Comparison of ENCODE assay signal across 16 cellular contexts in genomic region chr7:67738-68395, GRCh38.
DNase-seq lines count a peak whose midpoint lies in the region; ATAC-seq, FAIRE-seq and TF ChIP-seq lines count a peak whose summit lies in the region.
"Had no signal": no experiment of that assay in that cellular context is flagged by ENCODE, and none has a peak within 500 bp of the region (broad histone marks: within the 10 kb centered on the region; RNA-seq: fewer than 3 reads in every experiment).

No MANE protein-coding gene starts in this region.

- no peak overlapping the region for H3K9ac ChIP-seq in kidney (ENCODE audit: low read length in 2 of 2)

- H3K4me3 ChIP-seq in astrocyte of the cerebellum (ENCODE audit: low read depth, low read length) (no peak overlapping the region), kidney (ENCODE audit: low read length in 2 of 2) (no peak overlapping the region)
- H3K4me3 ChIP-seq: ovary, SJCRH30, upper lobe of left lung had no signal

- H3K4me3 Mint-ChIP-seq in activated naive CD8-positive, alpha-beta T cell treated with anti-CD3 and anti-CD28 coated beads, Interleukin-2, amount 50 U/mL, for 24 hours, result no peak overlapping the region
- no peak overlapping the region for H3K4me3 Mint-ChIP-seq in activated naive CD8-positive, alpha-beta T cell treated with anti-CD3 and anti-CD28 coated beads for 36 hours
- H3K4me3 Mint-ChIP-seq: activated naive CD8-positive, alpha-beta T cell; mesothelial cell of epicardium had no signal

- TF ChIP-seq CTCF in astrocyte of the cerebellum (IDR thresholded peaks at IDR 0.05; ENCODE audit: low read depth, low read length, missing control alignments), result peak; percentile 27
- no peak for TF ChIP-seq CTCF in kidney (IDR thresholded peaks at IDR 0.05; ENCODE audit: borderline replicate concordance, extremely low read depth, insufficient read depth)
- no peak for TF ChIP-seq CTCF in GM13977 (IDR thresholded peaks at IDR 0.05; ENCODE audit: extremely low read depth, insufficient read depth, missing control alignments)

- H3K27ac ChIP-seq in kidney (ENCODE audit: low read depth in 2 of 2, low read length in 2 of 2), result no peak overlapping the region
- H3K27ac ChIP-seq: epithelial cell of prostate, ovary, SJCRH30, upper lobe of left lung had no signal

- no peak for FAIRE-seq in kidney (lab: Jason Lieb, UNC)

- H3K27me3 Mint-ChIP-seq in activated naive CD8-positive, alpha-beta T cell treated with anti-CD3 and anti-CD28 coated beads, Interleukin-2, amount 50 U/mL, for 24 hours, result no peaks in the 10 kb centered on the region
- H3K27me3 Mint-ChIP-seq in activated naive CD8-positive, alpha-beta T cell treated with anti-CD3 and anti-CD28 coated beads for 36 hours, result no peaks in the 10 kb centered on the region
- H3K27me3 Mint-ChIP-seq: activated naive CD8-positive, alpha-beta T cell had no signal

- in situ Hi-C loops in astrocyte of the cerebellum (cut with HindIII; ENCODE audit: low sequenced_read_pairs) (no loop called here), GM13977 (cut with MboI; ENCODE audit: low pct_unique_long_range_greater_than_20kb, low sequenced_read_pairs, unreplicated experiment) (no loop called here)

- no peak overlapping the region for H3K27ac Mint-ChIP-seq in activated naive CD8-positive, alpha-beta T cell treated with anti-CD3 and anti-CD28 coated beads, Interleukin-2, amount 50 U/mL, for 24 hours
- H3K27ac Mint-ChIP-seq in activated naive CD8-positive, alpha-beta T cell treated with anti-CD3 and anti-CD28 coated beads for 36 hours, result no peak overlapping the region
- H3K27ac Mint-ChIP-seq: activated naive CD8-positive, alpha-beta T cell; mesothelial cell of epicardium had no signal

- no peaks in the 10 kb centered on the region for H3K4me1 Mint-ChIP-seq in activated naive CD8-positive, alpha-beta T cell treated with anti-CD3 and anti-CD28 coated beads, Interleukin-2, amount 50 U/mL, for 24 hours
- peaks cover 2% of the 10 kb centered on the region for H3K4me1 Mint-ChIP-seq in activated naive CD8-positive, alpha-beta T cell treated with anti-CD3 and anti-CD28 coated beads for 36 hours

- no peaks in the 10 kb centered on the region for H3K36me3 Mint-ChIP-seq in activated naive CD8-positive, alpha-beta T cell treated with anti-CD3 and anti-CD28 coated beads, Interleukin-2, amount 50 U/mL, for 24 hours (ENCODE audit: low read depth)
- no peaks in the 10 kb centered on the region for H3K36me3 Mint-ChIP-seq in activated naive CD8-positive, alpha-beta T cell treated with anti-CD3 and anti-CD28 coated beads for 36 hours
- H3K36me3 Mint-ChIP-seq: activated naive CD8-positive, alpha-beta T cell; mesothelial cell of epicardium had no signal

- H3K36me3 ChIP-seq in kidney (ENCODE audit: control insufficient read depth in 1 of 2, insufficient read depth in 2 of 2, low read length in 2 of 2), result no peaks in the 10 kb centered on the region
- H3K36me3 ChIP-seq: ovary, SJCRH30, upper lobe of left lung had no signal

- no peak for DNase-seq in activated naive CD8-positive, alpha-beta T cell treated with anti-CD3 and anti-CD28 coated beads, Interleukin-2, amount 50 U/mL, for 24 hours
- no peak for DNase-seq in activated naive CD8-positive, alpha-beta T cell treated with anti-CD3 and anti-CD28 coated beads for 36 hours
- DNase-seq in astrocyte of the cerebellum (ENCODE audit: low read depth), result no peak
- DNase-seq in kidney, result peak; percentile 61
- DNase-seq in stimulated activated naive CD8-positive, alpha-beta T cell treated with anti-CD3 and anti-CD28 coated beads, Interleukin-15, Interleukin-2, amounts not matched to agents 100 U/mL and 50 U/mL, for 24 hours, result no peak
- DNase-seq in activated T-cell treated with anti-CD3 and anti-CD28 coated beads, Interleukin-2, amount 50 U/mL, for 1 hour, result no peak
- DNase-seq in GM13977 (ENCODE audit: low spot score), result no peak
- DNase-seq: NCI-H1694, SJCRH30, upper lobe of left lung had no signal

- H3K9me3 ChIP-seq in kidney (ENCODE audit: control insufficient read depth in 1 of 2, low read length in 2 of 2), result no peaks in the 10 kb centered on the region
- H3K9me3 ChIP-seq: Caco-2, ovary, SJCRH30, upper lobe of left lung had no signal

- no peaks in the 10 kb centered on the region for H3K9me3 Mint-ChIP-seq in activated naive CD8-positive, alpha-beta T cell treated with anti-CD3 and anti-CD28 coated beads, Interleukin-2, amount 50 U/mL, for 24 hours
- H3K9me3 Mint-ChIP-seq in activated naive CD8-positive, alpha-beta T cell treated with anti-CD3 and anti-CD28 coated beads for 36 hours, result no peaks in the 10 kb centered on the region
- H3K9me3 Mint-ChIP-seq: mesothelial cell of epicardium had no signal

- ATAC-seq in activated naive CD8-positive, alpha-beta T cell treated with anti-CD3 and anti-CD28 coated beads, Interleukin-2, amount 50 U/mL, for 24 hours, result peak; percentile 29
- peak; percentile 42 for ATAC-seq in stimulated activated naive CD8-positive, alpha-beta T cell treated with anti-CD3 and anti-CD28 coated beads, Interleukin-15, Interleukin-2, amounts not matched to agents 100 U/mL and 50 U/mL, for 24 hours
- no peak for ATAC-seq in HG02981 (IDR thresholded peaks at IDR 0.05; ENCODE audit: unreplicated experiment)

- no peaks in the 10 kb centered on the region for H3K4me1 ChIP-seq in kidney (ENCODE audit: control insufficient read depth in 1 of 2, insufficient read depth in 1 of 2, low read depth in 1 of 2, low read length in 2 of 2)
- H3K4me1 ChIP-seq: Caco-2 had no signal

- intact Hi-C loops in kidney (cut with DNase I), result no loop called here
